11 cellular contexts compared by ENCODE assay signal in the genomic region with DNA sequence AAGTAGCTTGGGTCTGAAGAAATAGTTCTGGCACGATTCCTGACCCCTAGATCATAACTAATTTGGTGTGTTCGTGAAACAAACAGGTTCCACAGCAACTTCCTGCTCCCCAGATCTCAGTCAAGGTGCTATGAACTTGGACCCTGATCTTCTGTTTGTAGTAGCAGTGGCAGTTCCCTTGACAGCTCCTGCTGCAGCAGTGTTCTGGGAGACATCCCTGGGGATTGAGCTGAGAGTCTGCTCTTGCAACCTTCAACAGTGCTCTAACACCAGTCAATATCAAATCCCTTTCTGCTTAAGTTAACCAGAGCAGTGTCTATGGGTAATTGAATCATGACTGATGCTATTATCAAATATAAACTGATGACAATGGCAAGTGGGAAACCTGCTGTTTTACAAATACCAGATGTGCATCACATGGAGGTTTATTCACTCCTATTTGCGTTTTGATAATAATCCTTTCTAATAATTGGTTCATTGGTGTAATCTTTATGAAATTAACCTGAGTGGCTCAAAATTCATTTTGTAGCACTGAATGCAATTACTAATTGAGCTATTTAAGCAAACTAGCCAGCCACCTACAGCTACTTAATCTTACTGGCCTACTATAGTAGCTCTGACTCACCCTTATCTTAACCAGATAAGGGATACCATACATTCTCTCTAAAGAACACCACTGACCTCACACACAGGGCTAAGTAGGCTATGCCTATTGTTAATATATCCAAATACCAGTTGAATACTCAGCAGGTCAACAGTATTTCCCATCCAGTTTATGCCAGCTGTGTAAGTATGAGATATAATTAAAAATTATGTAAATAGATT. TPM values are rescaled to one million over a fixed set of nuclear protein-coding genes. Genes with fewer than 3 reads are reported as not detected.
DNase-seq lines count a peak whose midpoint lies in the region; ATAC-seq, FAIRE-seq and TF ChIP-seq lines count a peak whose summit lies in the region.
"Had no signal": no experiment of that assay in that cellular context is flagged by ENCODE, and none has a peak within 500 bp of the region (broad histone marks: within the 10 kb centered on the region; RNA-seq: fewer than 3 reads in every experiment).

No MANE protein-coding gene starts in this region.

- no peaks in the 10 kb centered on the region for H3K9me3 ChIP-seq in HUES6 (ENCODE audit: control insufficient read depth, insufficient read depth, low read depth, low read length)
- H3K9me3 ChIP-seq in right lobe of liver, result no peaks in the 10 kb centered on the region

- no peak overlapping the region for H3K4me3 ChIP-seq in HUES6 (ENCODE audit: low read depth, low read length)
- H3K4me3 ChIP-seq in bronchial epithelial cell (ENCODE audit: low read depth, low read length), result no peak overlapping the region
- H3K4me3 ChIP-seq in right lobe of liver, result no peak overlapping the region

- intact Hi-C loops in right lobe of liver (cut with DNase I), result no loop called here

- DNase-seq in Daoy (ENCODE audit: low read depth) (peak; percentile 64), bronchial epithelial cell (ENCODE audit: low read depth) (peak; percentile 49), right lobe of liver (no peak), nucleus accumbens (lab: John Stamatoyannopoulos, UW) (no peak), epidermal melanocyte (ENCODE audit: insufficient read length, low spot score) (no peak)
- DNase-seq in effector CD4-positive, alpha-beta T cell, result no peak
- DNase-seq in activated CD4-positive, alpha-beta T cell treated with anti-CD3 and anti-CD28 coated beads, Interleukin-2, amount 50 U/mL, for 1 hour, result no peak
- DNase-seq: activated CD4-positive, alpha-beta T cell treated with anti-CD3 and anti-CD28 coated beads, Interleukin-2, amount 10 ng/mL, durations not matched to agents 24 days and 14 days; aorta; DND-41 had no signal

- WGBS in right lobe of liver (ENCODE audit: insufficient coverage, low coverage, low lambda C conversion rate, missing lambda C conversion rate), result 73% methylated on average over 3 of the region's 3 CpGs

- peak in 3 of 4 donors; percentile 17 to 39 (median 27) for ATAC-seq in right lobe of liver

- no peak for TF ChIP-seq POLR2A in right lobe of liver (IDR thresholded peaks at IDR 0.05)

- no peak overlapping the region for H3K9ac ChIP-seq in HUES6 (ENCODE audit: low read length)

- no peak for FAIRE-seq in bronchial epithelial cell (lab: Jason Lieb, UNC)

- peaks cover 47% of the 10 kb centered on the region for H3K4me1 ChIP-seq in HUES6 (ENCODE audit: control insufficient read depth, insufficient read depth, low read length)
- H3K4me1 ChIP-seq in right lobe of liver, result peaks cover 0 to 11% (median 0%) of the 10 kb centered on the region in 4 donors

- TF ChIP-seq CTCF in bronchial epithelial cell (IDR thresholded peaks at IDR 0.05; ENCODE audit: insufficient read depth, low read length, severe bottlenecking) (no peak), right lobe of liver (IDR thresholded peaks at IDR 0.05) (no peak)

- H3K36me3 ChIP-seq in HUES6 (ENCODE audit: control insufficient read depth, insufficient read depth, low read length) (no peaks in the 10 kb centered on the region), bronchial epithelial cell (ENCODE audit: control insufficient read depth, insufficient read depth, low read length) (no peaks in the 10 kb centered on the region), right lobe of liver (no peaks in the 10 kb centered on the region)

- H3K27ac ChIP-seq in HUES6 (ENCODE audit: low read depth, low read length), result 0 out of 2 replicates have a peak overlapping the region, but pooled peaks have one; percentile 29
- H3K27ac ChIP-seq in right lobe of liver, result no peak overlapping the region

- H3K27me3 ChIP-seq in HUES6 (ENCODE audit: control insufficient read depth, insufficient read depth, low read length) (no peaks in the 10 kb centered on the region), bronchial epithelial cell (ENCODE audit: control insufficient read depth, insufficient read depth, low read length) (no peaks in the 10 kb centered on the region), right lobe of liver (no peaks in the 10 kb centered on the region)

RNA-seq across cellular contexts. Expression of a gene that starts 21.9 kb away (rescaled TPM):
- 10.6 and 12.7 TPM in 2 replicates for total RNA-seq in Daoy (2014; rRNA removed; shearing (Covaris generic))
- total RNA-seq in bronchial epithelial cell (36.6 and 44.0 TPM in 2 replicates), right lobe of liver (10 to 100 TPM; 14.1 to 20.9 (median 15.3) TPM)

Comparison
In these comparisons a context has a peak if more than half of its experiments do, and no peak if none do; other contexts are left out.
1. DNase-seq: peak in Daoy (single experiment) and bronchial epithelial cell (single experiment); none in right lobe of liver (0 of 3), nucleus accumbens (0 of 56), effector CD4-positive, alpha-beta T cell (single experiment), epidermal melanocyte (single experiment) and activated CD4-positive, alpha-beta T cell treated with anti-CD3 and anti-CD28 coated beads, Interleukin-2, amount 50 U/mL, for 1 hour (single experiment).